Comparison of ENCODE assay signal across 10 cellular contexts in genomic region chr11:130478204-130478701, GRCh38. TPM values are rescaled to one million over a fixed set of nuclear protein-coding genes. Genes with fewer than 3 reads are reported as not detected.
DNase-seq lines count a peak whose midpoint lies in the region; ATAC-seq and TF ChIP-seq lines count a peak whose summit lies in the region.
"Had no signal": no experiment of that assay in that cellular context is flagged by ENCODE, and none has a peak within 500 bp of the region (broad histone marks: within the 10 kb centered on the region; RNA-seq: fewer than 3 reads in every experiment).

No MANE protein-coding gene starts in this region.

- ATAC-seq in body of pancreas (peak; percentile 60), thoracic aorta (ENCODE audit: insufficient number of reproducible peaks, low FRiP score, low read depth) (peak; percentile 37)

- H3K27ac ChIP-seq in body of pancreas (peak overlapping the region in 1 of 4 donors; percentile 46), thoracic aorta (peak overlapping the region; percentile 74 to 85)

- WGBS in body of pancreas, 2 donors = 44 to 62% methylated on average over 10 of the region's 10 CpGs

- POLR2A ChIA-PET in HEK293T (lab: Yijun Ruan, JAX) = no interaction called here

- DNase-seq in HK-2 (ENCODE audit: unreplicated experiment) (peak; percentile 64), body of pancreas (peak; percentile 31 to 58 (median 46)), kidney glomerular epithelial cell (lab: John Stamatoyannopoulos, UW) (peak; percentile 84), thoracic aorta (ENCODE audit: low spot score) (peak; percentile 47), Kasumi-1 (lab: John Stamatoyannopoulos, UW) (no peak), HEK293T (ENCODE audit: extremely low spot score) (no peak), NCI-H1105 (lab: John Stamatoyannopoulos, UW) (no peak)
- DNase-seq in activated T-cell treated with anti-CD3 and anti-CD28 coated beads, Interleukin-2, amount 50 U/mL, for 48 hours = no peak
- DNase-seq: activated CD8-positive, alpha-beta memory T cell treated with anti-CD3 and anti-CD28 coated beads, Interleukin-2, amount 50 U/mL, for 48 hours; NCI-H1436 treated with DMSO at 0.1 percent for 48 hours had no signal

- H3K9me3 ChIP-seq in body of pancreas (no peaks in the 10 kb centered on the region), thoracic aorta (no peaks in the 10 kb centered on the region)

- H3K27me3 ChIP-seq in body of pancreas (no peaks in the 10 kb centered on the region), thoracic aorta (replicated peaks; ENCODE audit: insufficient read depth) (no peaks in the 10 kb centered on the region)

- no peak for TF ChIP-seq POLR2A in body of pancreas (IDR thresholded peaks at IDR 0.05)

- CTCF ChIA-PET in HEK293T (lab: Yijun Ruan, JAX) = no interaction called here

- intact Hi-C loops in body of pancreas (cut with DNase I) = no loop called here

- no peaks in the 10 kb centered on the region for H3K36me3 ChIP-seq in body of pancreas (replicated peaks in 1 of 2; ENCODE audit: insufficient read depth in 1 of 2, low read depth in 2 of 2)
- H3K36me3 ChIP-seq in thoracic aorta = peaks cover 8% of the 10 kb centered on the region

- H3K4me3 ChIP-seq in body of pancreas = no peak overlapping the region
- H3K4me3 ChIP-seq in thoracic aorta = no peak overlapping the region

- H3K4me1 ChIP-seq in body of pancreas (no peaks in the 10 kb centered on the region), thoracic aorta (ENCODE audit: control insufficient read depth in 1 of 2, low read depth in 2 of 2) (peaks cover 17 to 47% of the 10 kb centered on the region in 2 donors)

- TF ChIP-seq CTCF in body of pancreas (IDR thresholded peaks at IDR 0.05) (no peak), thoracic aorta (IDR thresholded peaks at IDR 0.05) (no peak)

TF ChIP-seq in HEK293T, 16 proteins besides CTCF, POLR2A, EP300 and RAD21:
- TF ChIP-seq ELF4 (IDR thresholded peaks at IDR 0.05) = no peak
- no peak for TF ChIP-seq FOXA1 (IDR thresholded peaks at IDR 0.05)
- no peak for TF ChIP-seq TARDBP (IDR thresholded peaks at IDR 0.05)
- TF ChIP-seq NFRKB (IDR thresholded peaks at IDR 0.05) = no peak
- TF ChIP-seq ARNT (IDR thresholded peaks at IDR 0.05) = no peak
- TF ChIP-seq ZNF384 (IDR thresholded peaks at IDR 0.05) = no peak
- TF ChIP-seq SP1 (IDR thresholded peaks at IDR 0.05) = no peak
- TF ChIP-seq CTBP1 (IDR thresholded peaks at IDR 0.05; ENCODE audit: borderline replicate concordance) = no peak
- TF ChIP-seq FOXM1 (IDR thresholded peaks at IDR 0.05; ENCODE audit: borderline replicate concordance) = no peak
- no peak for TF ChIP-seq LEF1 (IDR thresholded peaks at IDR 0.05; ENCODE audit: borderline replicate concordance)
- TF ChIP-seq BHLHE40 (IDR thresholded peaks at IDR 0.05; ENCODE audit: borderline replicate concordance) = no peak
- no peak for TF ChIP-seq L3MBTL2 (conservative IDR thresholded peaks at IDR 0.05)
- TF ChIP-seq SUZ12 (IDR thresholded peaks at IDR 0.05) = no peak
- TF ChIP-seq HDGF (IDR thresholded peaks at IDR 0.05; ENCODE audit: borderline replicate concordance) = no peak
- no peak for TF ChIP-seq FOXK2 (IDR thresholded peaks at IDR 0.05)
- TF ChIP-seq PKNOX1 (IDR thresholded peaks at IDR 0.05) = no peak

RNA-seq across cellular contexts. Expression of gene ADAMTS15, which starts 29.8 kb away (rescaled TPM):
- total RNA-seq in body of pancreas (1 to 10 TPM in 1 of 2 donors, under 1 TPM in 1; 0.52 to 5.3 TPM), thoracic aorta (10 to 100 TPM; 10.8 to 14.1 TPM)

RNA-seq across cellular contexts. Expression of gene ADAMTS8, which starts 49.8 kb away (rescaled TPM):
- under 1 TPM in 1 of 2 donors, not detected in 1; 0.66 TPM for total RNA-seq in body of pancreas
- 10 to 100 TPM in 1 of 2 donors, 1 to 10 TPM in 1; 5.3 to 17.6 TPM for total RNA-seq in thoracic aorta

Comparison
In these comparisons a context has a peak if more than half of its experiments do, and no peak if none do; other contexts are left out.
1. DNase-seq: peak in HK-2 (single experiment), body of pancreas (4 of 4), kidney glomerular epithelial cell (single experiment) and thoracic aorta (single experiment); none in Kasumi-1 (0 of 2), HEK293T (single experiment), activated T-cell treated with anti-CD3 and anti-CD28 coated beads, Interleukin-2, amount 50 U/mL, for 48 hours (0 of 2) and NCI-H1105 (single experiment).